ENCODE assay signal across 24 cellular contexts in the genomic region with DNA sequence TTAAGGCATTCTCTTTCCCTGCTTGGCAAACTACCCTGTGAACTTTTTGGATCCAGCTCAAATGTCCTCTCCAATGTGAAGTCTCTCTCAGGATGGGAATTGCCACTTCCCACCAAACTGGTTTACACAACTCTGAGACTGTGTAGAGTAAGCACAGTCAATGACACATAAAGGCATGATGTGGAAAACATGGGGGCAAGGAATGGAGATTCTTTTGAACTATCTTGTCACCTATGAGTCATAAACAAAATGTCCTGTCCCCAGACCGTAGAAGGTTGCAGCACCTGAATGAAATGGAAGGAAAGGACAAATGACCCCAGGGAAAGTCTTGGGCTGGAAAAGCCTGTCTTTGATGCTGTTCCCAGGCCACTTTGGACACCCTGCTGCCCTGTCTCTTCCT. TPM values are rescaled to one million over a fixed set of nuclear protein-coding genes. Genes with fewer than 3 reads are reported as not detected.
DNase-seq lines count a peak whose midpoint lies in the region; TF ChIP-seq lines count a peak whose summit lies in the region.
"Had no signal": no experiment of that assay in that cellular context is flagged by ENCODE, and none has a peak within 500 bp of the region (broad histone marks: within the 10 kb centered on the region; RNA-seq: fewer than 3 reads in every experiment).

No MANE protein-coding gene starts in this region.

- CTCF ChIA-PET in OCI-LY7 (lab: Charles Lee; ENCODE audit: unreplicated experiment), result no interaction called here

- intact Hi-C loops in thyroid gland (cut with DNase I), result no loop called here
- intact Hi-C loops in OCI-LY7 (cut with micrococcal nuclease; ENCODE audit: unreplicated experiment), result no loop called here

- H3K79me2 ChIP-seq in OCI-LY7 (ENCODE audit: insufficient read depth, low read depth, low read length), result no peaks in the 10 kb centered on the region

- POLR2A ChIA-PET in OCI-LY7 (lab: Charles Lee), result interaction anchor here (1.2 kb wide), 1 partner anchor 12 kb away, joined by 3 read pairs; no protein-coding TSS in a partner anchor

- no TSS peak for BruUV-seq in OCI-LY7 (replicated peaks; lab: Mats Ljungman, UMichigan)

- DNase-seq in ELR (ENCODE audit: low read depth) (peak; percentile 29), RPMI7951 (ENCODE audit: low read depth) (peak; percentile 23), foreskin fibroblast (peak; percentile 37 to 44), thyroid gland (peak; percentile 14 to 15), NCI-H128 (lab: John Stamatoyannopoulos, UW; ENCODE audit: unreplicated experiment) (no peak), OCI-LY7 (ENCODE audit: low spot score) (no peak), GF-D8 (lab: John Stamatoyannopoulos, UW) (no peak)
- DNase-seq: activated B cell treated with CpG ODN at 0.5 μM for 24 hours; activated CD4-positive, alpha-beta T cell treated with anti-CD3 and anti-CD28 coated beads, Interleukin-2, amount 10 ng/mL, durations not matched to agents 7 days and 5 days; activated T-cell treated with anti-CD3 and anti-CD28 coated beads, Interleukin-2, amount 50 U/mL, for 24 hours; Calu3; caudate nucleus; CD4-positive, CD25-positive, alpha-beta regulatory T cell; effector CD8-positive, alpha-beta T cell; H9; left cardiac atrium; NCI-H1048; NCI-H1694; NCI-H82; stimulated activated CD4-positive, alpha-beta T cell treated with anti-CD3 and anti-CD28 coated beads, Interleukin-15, amount 100 ng/mL, for 24 hours had no signal

- WGBS in thyroid gland, 2 donors, result 75 to 88% methylated on average over 1 of the region's 1 CpG

- H3K4me3 ChIP-seq in foreskin fibroblast (ENCODE audit: low read depth in 1 of 2, low read length in 2 of 2), result no peak overlapping the region
- H3K4me3 ChIP-seq in thyroid gland (replicated peaks in 1 of 3), result no peak overlapping the region
- H3K4me3 ChIP-seq in OCI-LY7 (ENCODE audit: low read depth, low read length, poor library complexity, severe bottlenecking), result no peak overlapping the region
- H3K4me3 ChIP-seq: coronary artery, gastroesophageal sphincter, GM12878 had no signal

- TF ChIP-seq CTCF in foreskin fibroblast (IDR thresholded peaks at IDR 0.05; ENCODE audit: low read depth, low read length) (no peak), thyroid gland (IDR thresholded peaks at IDR 0.05) (no peak), OCI-LY7 (conservative IDR thresholded peaks at IDR 0.05; ENCODE audit: low read length) (no peak)

- no peaks in the 10 kb centered on the region for H3K27me3 ChIP-seq in thyroid gland
- H3K27me3 ChIP-seq: gastroesophageal sphincter had no signal

- no peaks in the 10 kb centered on the region for H3K36me3 ChIP-seq in thyroid gland
- no peaks in the 10 kb centered on the region for H3K36me3 ChIP-seq in OCI-LY7 (ENCODE audit: insufficient read depth, low read length)
- H3K36me3 ChIP-seq: gastroesophageal sphincter had no signal

- H3K4me2 ChIP-seq in OCI-LY7 (ENCODE audit: low read length), result no peak overlapping the region

- no peaks in the 10 kb centered on the region for H3K4me1 ChIP-seq in thyroid gland
- no peaks in the 10 kb centered on the region for H3K4me1 ChIP-seq in OCI-LY7 (ENCODE audit: insufficient read depth, low read length, poor library complexity, severe bottlenecking)

- no peak for TF ChIP-seq POLR2A in thyroid gland (IDR thresholded peaks at IDR 0.05)

- H3K27ac ChIP-seq in thyroid gland (no peak overlapping the region), OCI-LY7 (ENCODE audit: low read depth, low read length, poor library complexity, severe bottlenecking) (no peak overlapping the region)
- H3K27ac ChIP-seq: coronary artery, gastroesophageal sphincter, RWPE1 had no signal

- H2AFZ ChIP-seq in OCI-LY7 (ENCODE audit: low read length), result no peak overlapping the region

- H4K20me1 ChIP-seq in OCI-LY7 (ENCODE audit: insufficient read depth, low read length), result no peaks in the 10 kb centered on the region

- H3K9me2 ChIP-seq in OCI-LY7 (ENCODE audit: insufficient read depth, low read length), result no peaks in the 10 kb centered on the region

- H3K9me3 ChIP-seq in thyroid gland (no peaks in the 10 kb centered on the region), OCI-LY7 (ENCODE audit: low read length) (no peaks in the 10 kb centered on the region)
- H3K9me3 ChIP-seq: gastroesophageal sphincter had no signal

RNA-seq across cellular contexts. Expression of gene KIF13A, which starts 11.0 kb away (rescaled TPM):
- 25.5 and 25.7 TPM in 2 replicates for total RNA-seq in RPMI7951 (2014; rRNA removed; shearing (Covaris generic))
- total RNA-seq in thyroid gland (10 to 100 TPM; 40.7 to 79.8 (median 66.4) TPM), OCI-LY7 (2022) (0.30 TPM in 1 of 2 replicates, not detected in the other)
- 1.5 and 2.3 TPM in 2 replicates for total RNA-seq in OCI-LY7 (2014; rRNA removed; shearing (Covaris generic))
- total RNA-seq: activated CD4-positive, alpha-beta T cell treated with anti-CD3 and anti-CD28 coated beads, Interleukin-2, amount 10 ng/mL, durations not matched to agents 7 days and 5 days had no signal

Comparison
In these comparisons a context has a peak if more than half of its experiments do, and no peak if none do; other contexts are left out.
1. DNase-seq: peak in ELR (single experiment), RPMI7951 (single experiment), foreskin fibroblast (2 of 2) and thyroid gland (2 of 2); none in NCI-H128 (single experiment), OCI-LY7 (single experiment) and GF-D8 (single experiment).